ENCODE assay signal across 8 cellular contexts in genomic region chr1:12229835-12230548, GRCh38. TPM values are rescaled to one million over a fixed set of nuclear protein-coding genes. Genes with fewer than 3 reads are reported as not detected.
DNase-seq lines count a peak whose midpoint lies in the region; ATAC-seq and TF ChIP-seq lines count a peak whose summit lies in the region.

TSS of gene VPS13D (plus strand) at chr1:12230030. CDS start at chr1:12234267, 4,237 bp downstream.

- peak; percentile 82 for ATAC-seq in GM19397 (IDR thresholded peaks at IDR 0.05; ENCODE audit: unreplicated experiment)
- peak; percentile 95 to 97 for ATAC-seq in naive thymus-derived CD8-positive, alpha-beta T cell

- intact Hi-C loops in activated T-helper 1 cell treated with anti-CD3 and anti-CD28 coated beads, Interleukin-12 subunit alpha, Interleukin-12 subunit beta, Interleukin-2, Interleukin-4 antibody, amounts not matched to agents 30 ng/mL and 10 ng/mL and 1 ng/mL, durations not matched to agents 14 hours and 24 hours and 36 hours (cut with micrococcal nuclease), result loop anchor here (1.0 to 2.0 kb wide), 3 partner anchors 106 to 429 kb away; partner anchors contain the start of gene DHRS3

- H3K27ac Mint-ChIP-seq in activated T-helper 1 cell treated with anti-CD3 and anti-CD28 coated beads, Interleukin-12 subunit alpha, Interleukin-12 subunit beta, Interleukin-2, Interleukin-4 antibody, amounts not matched to agents 30 ng/mL and 10 ng/mL and 1 ng/mL, durations not matched to agents 14 hours and 24 hours and 36 hours, result peak within 1 kb of the TSS; percentile 52
- H3K27ac Mint-ChIP-seq in naive thymus-derived CD8-positive, alpha-beta T cell, result peak within 1 kb of the TSS; percentile 61 to 94 (median 84)

- peak within 1 kb of the TSS; percentile 89 for H3K4me3 Mint-ChIP-seq in activated T-helper 1 cell treated with anti-CD3 and anti-CD28 coated beads, Interleukin-12 subunit alpha, Interleukin-12 subunit beta, Interleukin-2, Interleukin-4 antibody, amounts not matched to agents 30 ng/mL and 10 ng/mL and 1 ng/mL, durations not matched to agents 14 hours and 24 hours and 36 hours
- peak within 1 kb of the TSS; percentile 83 to 96 (median 89) for H3K4me3 Mint-ChIP-seq in naive thymus-derived CD8-positive, alpha-beta T cell

- peaks cover 14% of the 10 kb centered on the region for H3K4me1 Mint-ChIP-seq in activated T-helper 1 cell treated with anti-CD3 and anti-CD28 coated beads, Interleukin-12 subunit alpha, Interleukin-12 subunit beta, Interleukin-2, Interleukin-4 antibody, amounts not matched to agents 30 ng/mL and 10 ng/mL and 1 ng/mL, durations not matched to agents 14 hours and 24 hours and 36 hours (ENCODE audit: low read depth)
- H3K4me1 Mint-ChIP-seq in naive thymus-derived CD8-positive, alpha-beta T cell, result peaks cover 8 to 31% (median 16%) of the 10 kb centered on the region in 4 donors

- DNase-seq in COLO668 (lab: John Stamatoyannopoulos, UW; ENCODE audit: unreplicated experiment) (peak; percentile 97), HT1080 (ENCODE audit: low read depth) (peak; percentile 55), RKO (ENCODE audit: low spot score) (peak; percentile 79), fibroblast of mammary gland (ENCODE audit: low read depth) (peak; percentile 66)
- DNase-seq in activated T-helper 1 cell treated with anti-CD3 and anti-CD28 coated beads, Interleukin-12 subunit alpha, Interleukin-12 subunit beta, Interleukin-2, Interleukin-4 antibody, amounts not matched to agents 30 ng/mL and 10 ng/mL and 1 ng/mL, durations not matched to agents 14 hours and 24 hours and 36 hours (ENCODE audit: low spot score), result peak; percentile 81
- DNase-seq in naive thymus-derived CD8-positive, alpha-beta T cell, result peak; percentile 67 to 89 (median 83)
- peak; percentile 68 to 83 (median 74) for DNase-seq in stimulated activated naive CD4-positive, alpha-beta T cell (lab: John Stamatoyannopoulos, UW)

- POLR2A ChIA-PET in naive thymus-derived CD8-positive, alpha-beta T cell (lab: Charles Lee), result interaction anchor here (1.9 to 2.2 kb wide), 2 partner anchors 20 to 62 kb away, joined by 5 to 6 read pairs; no protein-coding TSS in a partner anchor

- TF ChIP-seq CTCF in fibroblast of mammary gland (conservative IDR thresholded peaks at IDR 0.05; ENCODE audit: control insufficient read depth, insufficient read depth, low read depth, low read length), result peak; percentile 64

- peaks cover 8% of the 10 kb centered on the region for H3K27me3 Mint-ChIP-seq in activated T-helper 1 cell treated with anti-CD3 and anti-CD28 coated beads, Interleukin-12 subunit alpha, Interleukin-12 subunit beta, Interleukin-2, Interleukin-4 antibody, amounts not matched to agents 30 ng/mL and 10 ng/mL and 1 ng/mL, durations not matched to agents 14 hours and 24 hours and 36 hours (ENCODE audit: insufficient read depth)
- H3K27me3 Mint-ChIP-seq in naive thymus-derived CD8-positive, alpha-beta T cell, result no peaks in the 10 kb centered on the region

- peak within 1 kb of the TSS; percentile 88 for H3K4me3 ChIP-seq in fibroblast of mammary gland (ENCODE audit: control insufficient read depth, low read depth, low read length)

- H3K9me3 Mint-ChIP-seq in activated T-helper 1 cell treated with anti-CD3 and anti-CD28 coated beads, Interleukin-12 subunit alpha, Interleukin-12 subunit beta, Interleukin-2, Interleukin-4 antibody, amounts not matched to agents 30 ng/mL and 10 ng/mL and 1 ng/mL, durations not matched to agents 14 hours and 24 hours and 36 hours, result no peaks in the 10 kb centered on the region
- no peaks in the 10 kb centered on the region for H3K9me3 Mint-ChIP-seq in naive thymus-derived CD8-positive, alpha-beta T cell

- H3K36me3 Mint-ChIP-seq in activated T-helper 1 cell treated with anti-CD3 and anti-CD28 coated beads, Interleukin-12 subunit alpha, Interleukin-12 subunit beta, Interleukin-2, Interleukin-4 antibody, amounts not matched to agents 30 ng/mL and 10 ng/mL and 1 ng/mL, durations not matched to agents 14 hours and 24 hours and 36 hours (ENCODE audit: low read depth), result no peaks in the 10 kb centered on the region
- peaks cover 0 to 12% (median 0%) of the 10 kb centered on the region in 3 donors for H3K36me3 Mint-ChIP-seq in naive thymus-derived CD8-positive, alpha-beta T cell

RNA-seq across cellular contexts. Expression of gene VPS13D, which starts in this region (rescaled TPM):
- 11.1 and 12.7 TPM in 2 replicates for total RNA-seq in HT1080 (2014; rRNA removed; shearing (Covaris generic))
- 5.2 and 6.8 TPM in 2 replicates for polyA plus RNA-seq in HT1080 (2015; cell fraction: cytosol; rRNA removed)
- polyA plus RNA-seq in HT1080 (2015; cell fraction: nucleus; rRNA removed), result 20.1 and 28.2 TPM in 2 replicates
- total RNA-seq in activated T-helper 1 cell treated with anti-CD3 and anti-CD28 coated beads, Interleukin-12 subunit alpha, Interleukin-12 subunit beta, Interleukin-2, Interleukin-4 antibody, amounts not matched to agents 30 ng/mL and 10 ng/mL and 1 ng/mL, durations not matched to agents 14 hours and 24 hours and 36 hours, result 33.6 and 35.7 TPM in 2 replicates
- total RNA-seq in naive thymus-derived CD8-positive, alpha-beta T cell, result 10 to 100 TPM; 63.0 to 64.9 TPM
- polyA plus RNA-seq in naive thymus-derived CD8-positive, alpha-beta T cell, result 1 to 10 TPM; 5.3 to 7.5 (median 5.4) TPM

Comparison
In these comparisons a context has a peak if more than half of its experiments do, and no peak if none do; other contexts are left out.
1. Peak in every context shown above with its lines: DNase-seq, ATAC-seq and H3K4me3 ChIP-seq.